ENCODE assay signal across 8 cellular contexts in genomic region chr15:97904196-97904572, GRCh38. TPM values are rescaled to one million over a fixed set of nuclear protein-coding genes. Genes with fewer than 3 reads are reported as not detected.
A peak's percentile ranks its signal among the peaks of the same experiment; 100 is the strongest.
DNase-seq lines count a peak whose midpoint lies in the region; ATAC-seq lines count a peak whose summit lies in the region.

No MANE protein-coding gene starts in this region.

- H3K4me3 Mint-ChIP-seq in stimulated activated naive B cell treated with anti-CD40 and anti-IgM and Interleukin-4, amounts not matched to agents 10 μg/mL and 1 μg/mL and 100 μg/mL, for 72 hours: no peak overlapping the region
- H3K4me3 Mint-ChIP-seq in CD8-positive, alpha-beta memory T cell: no peak overlapping the region

- no peaks in the 10 kb centered on the region for H3K36me3 ChIP-seq in CD8-positive, alpha-beta memory T cell (ENCODE audit: insufficient read depth, low read length)

- peaks cover 0 to 2% of the 10 kb centered on the region in 2 donors for H3K4me1 Mint-ChIP-seq in stimulated activated naive B cell treated with anti-CD40 and anti-IgM and Interleukin-4, amounts not matched to agents 10 μg/mL and 1 μg/mL and 100 μg/mL, for 72 hours
- no peaks in the 10 kb centered on the region for H3K4me1 Mint-ChIP-seq in CD8-positive, alpha-beta memory T cell

- CTCF ChIA-PET in CD8-positive, alpha-beta memory T cell (lab: Charles Lee): no interaction called here

- DNase-seq in Caki2 (ENCODE audit: low read depth) (peak; percentile 66), OCI-M1 (lab: John Stamatoyannopoulos, UW) (peak; percentile 68), cerebellar cortex (ENCODE audit: low spot score) (peak; percentile 33), kidney glomerular epithelial cell (lab: John Stamatoyannopoulos, UW) (peak; percentile 8)
- no peak for DNase-seq in stimulated activated naive B cell treated with anti-CD40 and anti-IgM and Interleukin-4, amounts not matched to agents 10 μg/mL and 1 μg/mL and 100 μg/mL, for 72 hours
- DNase-seq in CD8-positive, alpha-beta memory T cell: no peak
- DNase-seq in activated CD4-positive, CD25-positive, alpha-beta regulatory T cell treated with anti-CD3 and anti-CD28 coated beads, Interleukin-2, amount 50 U/mL, for 72 hours: no peak

- H3K4me3 ChIP-seq in CD8-positive, alpha-beta memory T cell (ENCODE audit: low read length): no peak overlapping the region

- H3K9me3 Mint-ChIP-seq in stimulated activated naive B cell treated with anti-CD40 and anti-IgM and Interleukin-4, amounts not matched to agents 10 μg/mL and 1 μg/mL and 100 μg/mL, for 72 hours: no peaks in the 10 kb centered on the region
- peaks cover 0 to 12% (median 3%) of the 10 kb centered on the region in 5 donors for H3K9me3 Mint-ChIP-seq in CD8-positive, alpha-beta memory T cell

- no peaks in the 10 kb centered on the region for H3K27me3 ChIP-seq in CD8-positive, alpha-beta memory T cell (ENCODE audit: insufficient read depth, low read length, poor library complexity, severe bottlenecking)

- H3K27ac Mint-ChIP-seq in stimulated activated naive B cell treated with anti-CD40 and anti-IgM and Interleukin-4, amounts not matched to agents 10 μg/mL and 1 μg/mL and 100 μg/mL, for 72 hours: no peak overlapping the region
- H3K27ac Mint-ChIP-seq in CD8-positive, alpha-beta memory T cell: no peak overlapping the region

- in situ Hi-C loops in Caki2 (cut with HindIII; ENCODE audit: low pct_unique_long_range_greater_than_20kb, low sequenced_read_pairs): no loop called here

- H3K36me3 Mint-ChIP-seq in stimulated activated naive B cell treated with anti-CD40 and anti-IgM and Interleukin-4, amounts not matched to agents 10 μg/mL and 1 μg/mL and 100 μg/mL, for 72 hours: no peaks in the 10 kb centered on the region
- H3K36me3 Mint-ChIP-seq in CD8-positive, alpha-beta memory T cell: no peaks in the 10 kb centered on the region

- no peaks in the 10 kb centered on the region for H3K9me3 ChIP-seq in CD8-positive, alpha-beta memory T cell (ENCODE audit: low read length)

- peaks cover 40 to 53% of the 10 kb centered on the region in 2 donors for H3K27me3 Mint-ChIP-seq in stimulated activated naive B cell treated with anti-CD40 and anti-IgM and Interleukin-4, amounts not matched to agents 10 μg/mL and 1 μg/mL and 100 μg/mL, for 72 hours
- H3K27me3 Mint-ChIP-seq in CD8-positive, alpha-beta memory T cell: peaks cover 8 to 13% of the 10 kb centered on the region in 2 donors

- peak; percentile 48 for ATAC-seq in HG02981 (IDR thresholded peaks at IDR 0.05; ENCODE audit: unreplicated experiment)
- ATAC-seq in stimulated activated naive B cell treated with anti-CD40 and anti-IgM and Interleukin-4, amounts not matched to agents 10 μg/mL and 1 μg/mL and 100 μg/mL, for 72 hours (replicated peaks): peak; percentile 66 to 68

- POLR2A ChIA-PET in CD8-positive, alpha-beta memory T cell (lab: Charles Lee): no interaction called here

- no peak overlapping the region for H3K27ac ChIP-seq in CD8-positive, alpha-beta memory T cell (ENCODE audit: low read depth, low read length)

- no peaks in the 10 kb centered on the region for H3K4me1 ChIP-seq in CD8-positive, alpha-beta memory T cell (ENCODE audit: insufficient read depth, low read length)

RNA-seq across cellular contexts. Expression of gene ARRDC4, which starts 56.3 kb away (rescaled TPM):
- total RNA-seq in Caki2 (2014; rRNA removed; shearing (Covaris generic); ENCODE audit: low replicate concordance): 6.3 and 13.4 TPM in 2 replicates
- under 1 TPM; 0.31 to 0.51 TPM for total RNA-seq in CD8-positive, alpha-beta memory T cell
- 0.78 TPM for polyA plus RNA-seq in CD8-positive, alpha-beta memory T cell

Comparison
In these comparisons a context has a peak if more than half of its experiments do, and no peak if none do; other contexts are left out.
1. DNase-seq: peak in Caki2 (single experiment), OCI-M1 (single experiment), cerebellar cortex (single experiment) and kidney glomerular epithelial cell (single experiment); none in stimulated activated naive B cell treated with anti-CD40 and anti-IgM and Interleukin-4, amounts not matched to agents 10 μg/mL and 1 μg/mL and 100 μg/mL, for 72 hours (single experiment), CD8-positive, alpha-beta memory T cell (0 of 5) and activated CD4-positive, CD25-positive, alpha-beta regulatory T cell treated with anti-CD3 and anti-CD28 coated beads, Interleukin-2, amount 50 U/mL, for 72 hours (single experiment).